8 cellular contexts compared by ENCODE assay signal in genomic region chr4:1910643-1911042, GRCh38. TPM values are rescaled to one million over a fixed set of nuclear protein-coding genes. Genes with fewer than 3 reads are reported as not detected.
DNase-seq lines count a peak whose midpoint lies in the region; ATAC-seq, FAIRE-seq and TF ChIP-seq lines count a peak whose summit lies in the region.

No MANE protein-coding gene starts in this region.

- no peak overlapping the region for H4K8ac ChIP-seq in neuronal stem cell (ENCODE audit: low read depth, low read length)

- H3K27ac ChIP-seq in CD4-positive, CD25-positive, alpha-beta regulatory T cell (ENCODE audit: insufficient read depth, low read length, poor library complexity, severe bottlenecking): no peak overlapping the region
- H3K27ac ChIP-seq in GM23338 (ENCODE audit: low read depth) (0 out of 2 replicates have a peak overlapping the region, but pooled peaks have one; percentile 1), endothelial cell of umbilical vein (ENCODE audit: insufficient read depth, low read depth, low read length) (no peak overlapping the region), neuronal stem cell (replicated peaks; ENCODE audit: low read length) (no peak overlapping the region)

- H2AFZ ChIP-seq in GM23338: no peak overlapping the region
- no peak overlapping the region for H2AFZ ChIP-seq in endothelial cell of umbilical vein (ENCODE audit: low read depth, low read length)
- H2AFZ ChIP-seq in neuronal stem cell (ENCODE audit: low read length): no peak overlapping the region

- peak; percentile 67 to 75 for TF ChIP-seq CTCF in GM23338 (conservative IDR thresholded peaks at IDR 0.05; ENCODE audit: low read depth in 2 of 2)
- peak; percentile 51 to 74 for TF ChIP-seq CTCF in endothelial cell of umbilical vein (IDR thresholded peaks at IDR 0.05; ENCODE audit: extremely low read depth in 1 of 2, insufficient read depth in 1 of 2, low read depth in 1 of 2, low read length in 2 of 2)

- no peak for TF ChIP-seq POLR2A in endothelial cell of umbilical vein (IDR thresholded peaks at IDR 0.05; ENCODE audit: low read depth, low read length)

- no peak overlapping the region for H3K14ac ChIP-seq in neuronal stem cell (ENCODE audit: low read length)

- ATAC-seq in CD4-positive, CD25-positive, alpha-beta regulatory T cell (ENCODE audit: low read depth in 2 of 2): peak in 1 of 2 donors; percentile 31
- ATAC-seq in GM23338 (peak; percentile 94), GM19351 (IDR thresholded peaks at IDR 0.05; ENCODE audit: unreplicated experiment) (no peak), HG03565 (IDR thresholded peaks at IDR 0.05; ENCODE audit: unreplicated experiment) (no peak)

- POLR2A ChIA-PET in endothelial cell of umbilical vein (lab: Charles Lee): no interaction called here

- dilution Hi-C loops in endothelial cell of umbilical vein (cut with MboI; ENCODE audit: extremely low pct_ligation_motif_present, low sequenced_read_pairs): no loop called here

- peaks cover 16 to 31% (median 25%) of the 10 kb centered on the region in 4 donors for H3K4me1 Mint-ChIP-seq in CD4-positive, CD25-positive, alpha-beta regulatory T cell
- H3K4me1 Mint-ChIP-seq in GM23338: peaks cover 6% of the 10 kb centered on the region; the same call in 2 of the 3 replicates

- no peaks in the 10 kb centered on the region for H3K9me1 ChIP-seq in endothelial cell of umbilical vein (replicated peaks; ENCODE audit: control insufficient read depth, extremely low read depth, insufficient read depth, low read length)

- peaks cover 15% of the 10 kb centered on the region for H3K4me1 ChIP-seq in CD4-positive, CD25-positive, alpha-beta regulatory T cell (ENCODE audit: control insufficient read depth, insufficient read depth, low read length, poor library complexity, severe bottlenecking)
- H3K4me1 ChIP-seq in GM23338 (ENCODE audit: insufficient read depth): no peaks in the 10 kb centered on the region
- H3K4me1 ChIP-seq in endothelial cell of umbilical vein (ENCODE audit: control insufficient read depth, extremely low read depth, insufficient read depth, low read length): no peaks in the 10 kb centered on the region
- H3K4me1 ChIP-seq in neuronal stem cell (ENCODE audit: control insufficient read depth in 2 of 2, insufficient read depth in 1 of 2, low read depth in 1 of 2, low read length in 2 of 2): peaks cover 0 to 8% of the 10 kb centered on the region in 2 donors

- H3K36me3 Mint-ChIP-seq in CD4-positive, CD25-positive, alpha-beta regulatory T cell: peaks cover 30% of the 10 kb centered on the region
- H3K36me3 Mint-ChIP-seq in GM23338 (ENCODE audit: low read depth): peaks cover 37% of the 10 kb centered on the region

- H3K9me3 ChIP-seq in CD4-positive, CD25-positive, alpha-beta regulatory T cell (ENCODE audit: control insufficient read depth in 2 of 2, low read length in 2 of 2): no peaks in the 10 kb centered on the region
- H3K9me3 ChIP-seq in endothelial cell of umbilical vein (replicated peaks; ENCODE audit: control insufficient read depth, insufficient read depth, low read length) (no peaks in the 10 kb centered on the region), neuronal stem cell (replicated peaks in 1 of 2; ENCODE audit: control insufficient read depth in 2 of 2, insufficient read depth in 1 of 2, low read depth in 1 of 2, low read length in 2 of 2) (no peaks in the 10 kb centered on the region)

- no peak overlapping the region for H3K4me3 Mint-ChIP-seq in CD4-positive, CD25-positive, alpha-beta regulatory T cell
- H3K4me3 Mint-ChIP-seq in GM23338: no peak overlapping the region

- no peak overlapping the region for H3K4ac ChIP-seq in neuronal stem cell (ENCODE audit: low read length)

- H2BK120ac ChIP-seq in neuronal stem cell (ENCODE audit: low read depth, low read length): no peak overlapping the region

- FAIRE-seq in endothelial cell of umbilical vein (lab: Jason Lieb, UNC): peak; percentile 64

- H3F3A ChIP-seq in GM23338 (replicated peaks; ENCODE audit: low read depth): peaks cover 5% of the 10 kb centered on the region; the same call in 1 of the 2 replicates

- no TSS peak for BruUV-seq in endothelial cell of umbilical vein (replicated peaks; lab: Mats Ljungman, UMichigan)

- no peak overlapping the region for H2BK5ac ChIP-seq in neuronal stem cell (ENCODE audit: low read length)

- H3K23ac ChIP-seq in neuronal stem cell (ENCODE audit: low read depth, low read length, poor library complexity): no peak overlapping the region

- H3K18ac ChIP-seq in neuronal stem cell (ENCODE audit: low read length): no peak overlapping the region

- H3K9ac ChIP-seq in endothelial cell of umbilical vein (replicated peaks; ENCODE audit: extremely low read depth, insufficient read depth, low read length) (no peak overlapping the region), neuronal stem cell (ENCODE audit: low read depth, low read length, poor library complexity) (no peak overlapping the region)

- no peak overlapping the region for H4K91ac ChIP-seq in neuronal stem cell (ENCODE audit: low read depth, low read length, poor library complexity)

- H3K4me3 ChIP-seq in CD4-positive, CD25-positive, alpha-beta regulatory T cell (ENCODE audit: low read depth, low read length): no peak overlapping the region
- H3K4me3 ChIP-seq in GM23338 (no peak overlapping the region), endothelial cell of umbilical vein (replicated peaks in 1 of 3; ENCODE audit: insufficient read depth in 1 of 3, low read depth in 1 of 3, low read length in 3 of 3) (no peak overlapping the region), neuronal stem cell (ENCODE audit: low read length in 2 of 2) (no peak overlapping the region)

- intact Hi-C loops in endothelial cell of umbilical vein (cut with micrococcal nuclease): loop anchor here (1.0 to 5.0 kb wide), 4 partner anchors 37 to 162 kb away; partner anchors contain the start of gene LETM1

- no peaks in the 10 kb centered on the region for H3K9me3 Mint-ChIP-seq in CD4-positive, CD25-positive, alpha-beta regulatory T cell
- H3K9me3 Mint-ChIP-seq in GM23338: no peaks in the 10 kb centered on the region; the same call in 2 of the 3 replicates

- WGBS in neuronal stem cell (ENCODE audit: extremely low coverage in 2 of 2, insufficient read length in 2 of 2, insufficient replicate concordance in 1 of 2), 2 donors: no CpG with 5 or more reads among the region's 3 CpGs

- H3K27ac Mint-ChIP-seq in CD4-positive, CD25-positive, alpha-beta regulatory T cell: peak overlapping the region in 2 of 3 donors; percentile 7 to 11
- peak overlapping the region; percentile 88 for H3K27ac Mint-ChIP-seq in GM23338

- H2BK12ac ChIP-seq in neuronal stem cell (ENCODE audit: low read length): no peak overlapping the region

- CTCF ChIA-PET in endothelial cell of umbilical vein (lab: Charles Lee): interaction anchor here (0.6 to 4.1 kb wide), 36 partner anchors 8 to 217 kb away, joined by 3 to 43 read pairs (median 4); partner anchors contain the start of gene LETM1

- no peaks in the 10 kb centered on the region for H3K27me3 ChIP-seq in CD4-positive, CD25-positive, alpha-beta regulatory T cell (ENCODE audit: control insufficient read depth, insufficient read depth, low read length)
- H3K27me3 ChIP-seq in GM23338 (ENCODE audit: insufficient read depth) (no peaks in the 10 kb centered on the region), endothelial cell of umbilical vein (ENCODE audit: control insufficient read depth in 2 of 2, insufficient read depth in 2 of 2, low read length in 2 of 2) (no peaks in the 10 kb centered on the region), neuronal stem cell (ENCODE audit: control insufficient read depth in 3 of 3, insufficient read depth in 3 of 3, low read depth in 1 of 3, low read length in 3 of 3) (no peaks in the 10 kb centered on the region)

- peak in 1 of 3 donors; percentile 61 for DNase-seq in CD4-positive, CD25-positive, alpha-beta regulatory T cell
- DNase-seq in GM23338 (ENCODE audit: low spot score) (peak; percentile 88), RPMI7951 (ENCODE audit: low read depth) (peak; percentile 26), endothelial cell of umbilical vein (ENCODE audit: low read depth, low spot score) (peak; percentile 65), neuronal stem cell (ENCODE audit: low spot score) (peak; percentile 30), SHP77 treated with DMSO at 0.1 percent for 48 hours (lab: John Stamatoyannopoulos, UW) (no peak)

- H3K4me2 ChIP-seq in GM23338: no peak overlapping the region
- no peak overlapping the region for H3K4me2 ChIP-seq in endothelial cell of umbilical vein (ENCODE audit: insufficient read depth, low read length)
- H3K4me2 ChIP-seq in neuronal stem cell (ENCODE audit: insufficient read depth, low read length, poor library complexity, severe bottlenecking): no peak overlapping the region

- H2AK5ac ChIP-seq in neuronal stem cell (ENCODE audit: low read depth, low read length): no peak overlapping the region

- peaks cover 23% of the 10 kb centered on the region for H3K79me2 ChIP-seq in GM23338 (replicated peaks; ENCODE audit: insufficient read depth)
- H3K79me2 ChIP-seq in endothelial cell of umbilical vein (ENCODE audit: control insufficient read depth, insufficient read depth, low read length): peaks cover 95% of the 10 kb centered on the region

- peaks cover 2% of the 10 kb centered on the region for H3K79me1 ChIP-seq in neuronal stem cell (ENCODE audit: low read depth, low read length)

- peaks cover 6% of the 10 kb centered on the region for H3K36me3 ChIP-seq in CD4-positive, CD25-positive, alpha-beta regulatory T cell (ENCODE audit: control insufficient read depth, insufficient read depth, low read length)
- H3K36me3 ChIP-seq in GM23338 (ENCODE audit: insufficient read depth) (peaks cover 4% of the 10 kb centered on the region; the same call in 1 of the 2 replicates), endothelial cell of umbilical vein (ENCODE audit: control insufficient read depth in 2 of 2, extremely low read depth in 1 of 2, insufficient read depth in 2 of 2, low read length in 2 of 2) (peaks cover 3% of the 10 kb centered on the region in 2 experiments), neuronal stem cell (replicated peaks in 1 of 2; ENCODE audit: control insufficient read depth in 2 of 2, insufficient read depth in 2 of 2, low read length in 2 of 2) (peaks cover 19 to 96% of the 10 kb centered on the region in 2 donors)

- H3K9me2 ChIP-seq in GM23338 (ENCODE audit: insufficient read depth): no peaks in the 10 kb centered on the region

- H2BK15ac ChIP-seq in neuronal stem cell (ENCODE audit: low read length): no peak overlapping the region

- H3K27me3 Mint-ChIP-seq in CD4-positive, CD25-positive, alpha-beta regulatory T cell: no peaks in the 10 kb centered on the region
- peaks cover 2% of the 10 kb centered on the region for H3K27me3 Mint-ChIP-seq in GM23338 (ENCODE audit: insufficient read depth, low read depth, poor library complexity)

- peaks cover 28% of the 10 kb centered on the region for H4K20me1 ChIP-seq in GM23338 (replicated peaks; ENCODE audit: insufficient read depth)
- H4K20me1 ChIP-seq in endothelial cell of umbilical vein (replicated peaks; ENCODE audit: control insufficient read depth, extremely low read depth, insufficient read depth, low read length): no peaks in the 10 kb centered on the region

RNA-seq across cellular contexts. Expression of gene NSD2, which starts 39.5 kb away (rescaled TPM):
- 95.8 TPM for total RNA-seq in CD4-positive, CD25-positive, alpha-beta regulatory T cell
- polyA plus RNA-seq in CD4-positive, CD25-positive, alpha-beta regulatory T cell: 1 to 10 TPM; 5.9 to 7.6 (median 7.0) TPM
- 69.6 and 84.4 TPM in 2 replicates for total RNA-seq in GM23338 (2014; rRNA removed; shearing (Covaris generic))
- polyA plus RNA-seq in GM23338 (2016; fragmentation: Nextera tagmentation; extraction: Ambion mirVana) (33.5 and 35.7 TPM in 2 replicates), endothelial cell of umbilical vein (31.3 and 31.6 TPM in 2 replicates)
- total RNA-seq in RPMI7951 (2014; rRNA removed; shearing (Covaris generic)): 44.8 and 45.1 TPM in 2 replicates
- total RNA-seq in endothelial cell of umbilical vein: 152 and 171 TPM in 2 replicates
- 41.5 and 42.1 TPM in 2 replicates for polyA plus RNA-seq in endothelial cell of umbilical vein (2011; cell fraction: cytosol; rRNA removed)
- polyA plus RNA-seq in endothelial cell of umbilical vein (2011; cell fraction: nucleus; rRNA removed): 148 and 191 TPM in 2 replicates
- 40.1 and 68.6 TPM in 2 replicates for polyA plus RNA-seq in endothelial cell of umbilical vein (2012)
- 82.5 and 105 TPM in 2 replicates for polyA minus RNA-seq in endothelial cell of umbilical vein
- polyA minus RNA-seq in endothelial cell of umbilical vein (2011; cell fraction: cytosol; rRNA and poly(A)+ RNA removed): 49.8 TPM
- polyA minus RNA-seq in endothelial cell of umbilical vein (2011; cell fraction: nucleus; rRNA and poly(A)+ RNA removed): 89.9 and 115 TPM in 2 replicates
- 119 TPM for polyA plus RNA-seq in neuronal stem cell (2013, experiment 1 of 2)
- 115 TPM for polyA plus RNA-seq in neuronal stem cell (2013, experiment 2 of 2)

RNA-seq across cellular contexts. Expression of gene LETM1, which starts 54.7 kb away (rescaled TPM):
- 41.8 TPM for total RNA-seq in CD4-positive, CD25-positive, alpha-beta regulatory T cell
- polyA plus RNA-seq in CD4-positive, CD25-positive, alpha-beta regulatory T cell: 10 to 100 TPM; 10.3 to 13.0 (median 12.3) TPM
- total RNA-seq in GM23338 (2014; rRNA removed; shearing (Covaris generic)): 64.9 and 68.9 TPM in 2 replicates
- 23.3 and 24.5 TPM in 2 replicates for polyA plus RNA-seq in GM23338 (2016; fragmentation: Nextera tagmentation; extraction: Ambion mirVana)
- total RNA-seq in RPMI7951 (2014; rRNA removed; shearing (Covaris generic)): 14.9 and 23.2 TPM in 2 replicates
- 58.3 and 62.5 TPM in 2 replicates for total RNA-seq in endothelial cell of umbilical vein
- 25.6 and 27.5 TPM in 2 replicates for polyA plus RNA-seq in endothelial cell of umbilical vein
- polyA plus RNA-seq in endothelial cell of umbilical vein (2011; cell fraction: cytosol; rRNA removed): 18.1 and 21.1 TPM in 2 replicates
- 81.3 and 85.4 TPM in 2 replicates for polyA plus RNA-seq in endothelial cell of umbilical vein (2011; cell fraction: nucleus; rRNA removed)
- polyA plus RNA-seq in endothelial cell of umbilical vein (2012): 32.8 and 33.2 TPM in 2 replicates
- 47.0 and 52.9 TPM in 2 replicates for polyA minus RNA-seq in endothelial cell of umbilical vein
- polyA minus RNA-seq in endothelial cell of umbilical vein (2011; cell fraction: cytosol; rRNA and poly(A)+ RNA removed): 34.6 TPM
- 34.4 and 38.8 TPM in 2 replicates for polyA minus RNA-seq in endothelial cell of umbilical vein (2011; cell fraction: nucleus; rRNA and poly(A)+ RNA removed)
- 12.8 TPM for polyA plus RNA-seq in neuronal stem cell (2013, experiment 1 of 2)
- polyA plus RNA-seq in neuronal stem cell (2013, experiment 2 of 2): 13.8 TPM
